Comparison of ENCODE assay signal across 9 cellular contexts in the genomic region with DNA sequence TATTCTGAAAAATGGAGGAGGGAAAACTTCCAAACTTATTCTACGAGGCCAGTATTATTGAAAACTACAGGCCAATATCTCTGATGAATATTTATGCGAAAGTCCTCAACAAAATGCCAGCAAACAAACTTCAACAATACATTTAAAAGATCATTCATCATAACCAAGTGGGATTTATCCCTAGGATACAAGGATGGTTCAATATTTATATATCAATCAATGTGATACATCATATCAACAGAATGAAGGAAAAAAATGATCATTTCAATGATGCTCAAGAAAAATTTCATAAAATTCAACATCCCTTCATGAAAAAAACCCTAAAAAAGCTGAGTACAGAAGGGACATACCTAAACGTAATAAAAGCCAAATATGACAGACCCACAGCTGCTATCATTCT. TPM values are rescaled to one million over a fixed set of nuclear protein-coding genes. Genes with fewer than 3 reads are reported as not detected.
"Had no signal": no experiment of that assay in that cellular context is flagged by ENCODE, and none has a peak within 500 bp of the region (broad histone marks: within the 10 kb centered on the region; RNA-seq: fewer than 3 reads in every experiment).

No MANE protein-coding gene starts in this region.

- ATAC-seq: GM12878 had no signal

- FAIRE-seq: G401.6, GM12878, GM12891, GM12892, GM18507, GM19239 had no signal

- H3K4me3 ChIP-seq: GM12878 had no signal

- DNase-seq: GDM1, GF-D8 had no signal

RNA-seq across cellular contexts. Expression of gene LMNTD1, which starts 45.9 kb away (rescaled TPM):
- total RNA-seq: G401, GM12878 had no signal
- polyA plus RNA-seq: GM12878 had no signal
